8 cellular contexts compared by ENCODE assay signal in the genomic region with DNA sequence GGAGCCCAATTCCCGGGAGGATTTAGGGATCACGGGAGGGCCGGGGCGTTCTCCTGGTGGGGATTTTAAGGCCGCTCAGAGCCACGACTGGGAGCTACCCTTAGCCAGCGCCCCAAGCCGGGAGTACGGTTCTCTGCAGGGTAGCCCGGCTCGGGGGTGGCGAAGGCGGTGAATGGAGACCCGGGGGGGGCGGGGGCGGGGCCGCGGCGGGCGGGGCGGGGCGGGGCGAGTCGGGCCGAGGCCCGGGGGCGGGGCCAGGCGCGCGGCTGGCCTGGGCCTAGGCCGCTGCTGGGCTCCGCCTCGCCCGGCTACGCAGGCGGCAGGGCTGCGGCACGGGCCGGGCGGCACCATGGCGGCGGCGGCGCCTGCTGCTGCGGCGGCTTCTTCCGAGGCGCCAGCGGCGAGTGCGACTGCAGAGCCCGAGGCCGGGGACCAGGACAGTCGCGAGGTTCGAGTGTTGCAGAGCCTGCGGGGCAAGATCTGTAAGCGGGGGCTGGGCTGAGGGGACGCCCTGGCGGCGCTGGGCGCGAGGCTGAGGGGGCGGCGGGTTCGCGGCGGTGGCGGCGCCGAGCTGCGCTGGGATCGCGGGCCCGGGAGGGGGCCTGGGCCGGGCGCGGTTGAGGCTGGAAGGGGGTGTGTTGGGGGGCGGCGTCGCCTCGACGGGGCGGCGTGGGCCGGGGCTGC. TPM values are rescaled to one million over a fixed set of nuclear protein-coding genes. Genes with fewer than 3 reads are reported as not detected.
A peak's percentile ranks its signal among the peaks of the same experiment; 100 is the strongest.
DNase-seq lines count a peak whose midpoint lies in the region; TF ChIP-seq lines count a peak whose summit lies in the region.

A gene with protein sequence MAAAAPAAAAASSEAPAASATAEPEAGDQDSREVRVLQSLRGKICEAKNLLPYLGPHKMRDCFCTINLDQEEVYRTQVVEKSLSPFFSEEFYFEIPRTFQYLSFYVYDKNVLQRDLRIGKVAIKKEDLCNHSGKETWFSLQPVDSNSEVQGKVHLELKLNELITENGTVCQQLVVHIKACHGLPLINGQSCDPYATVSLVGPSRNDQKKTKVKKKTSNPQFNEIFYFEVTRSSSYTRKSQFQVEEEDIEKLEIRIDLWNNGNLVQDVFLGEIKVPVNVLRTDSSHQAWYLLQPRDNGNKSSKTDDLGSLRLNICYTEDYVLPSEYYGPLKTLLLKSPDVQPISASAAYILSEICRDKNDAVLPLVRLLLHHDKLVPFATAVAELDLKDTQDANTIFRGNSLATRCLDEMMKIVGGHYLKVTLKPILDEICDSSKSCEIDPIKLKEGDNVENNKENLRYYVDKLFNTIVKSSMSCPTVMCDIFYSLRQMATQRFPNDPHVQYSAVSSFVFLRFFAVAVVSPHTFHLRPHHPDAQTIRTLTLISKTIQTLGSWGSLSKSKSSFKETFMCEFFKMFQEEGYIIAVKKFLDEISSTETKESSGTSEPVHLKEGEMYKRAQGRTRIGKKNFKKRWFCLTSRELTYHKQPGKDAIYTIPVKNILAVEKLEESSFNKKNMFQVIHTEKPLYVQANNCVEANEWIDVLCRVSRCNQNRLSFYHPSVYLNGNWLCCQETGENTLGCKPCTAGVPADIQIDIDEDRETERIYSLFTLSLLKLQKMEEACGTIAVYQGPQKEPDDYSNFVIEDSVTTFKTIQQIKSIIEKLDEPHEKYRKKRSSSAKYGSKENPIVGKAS (plus strand): TSS at position 293 of the 684 bp plus-strand sequence. CDS start 57 bp downstream, at position 350.

- H3K4me1 ChIP-seq in GM23248 (ENCODE audit: insufficient read depth) (peaks cover 53% of the 10 kb centered on the region), stomach smooth muscle (ENCODE audit: control insufficient read depth, insufficient read depth, low read length) (peaks cover 5% of the 10 kb centered on the region)

- in situ Hi-C loops in GM23248 (cut with MboI) = no loop called here

- peak within 1 kb of the TSS; percentile 98 for H3K27ac ChIP-seq in GM23248
- H3K27ac ChIP-seq in stomach smooth muscle (ENCODE audit: low read length) = peak within 1 kb of the TSS; percentile 75

- peak within 1 kb of the TSS; percentile 43 for H3K27ac Mint-ChIP-seq in nephron progenitor cell

- peaks cover 44% of the 10 kb centered on the region for H3K79me2 ChIP-seq in GM23248 (ENCODE audit: insufficient read depth)

- no peaks in the 10 kb centered on the region for H3K9me2 ChIP-seq in GM23248 (ENCODE audit: insufficient read depth)

- H3K9me3 Mint-ChIP-seq in nephron progenitor cell = no peaks in the 10 kb centered on the region

- H3K9me3 ChIP-seq in GM23248 (ENCODE audit: low read depth) (no peaks in the 10 kb centered on the region), stomach smooth muscle (ENCODE audit: control insufficient read depth in 2 of 2, low read length in 2 of 2) (no peaks in the 10 kb centered on the region)

- peak within 1 kb of the TSS; percentile 95 for H3K9ac ChIP-seq in GM23248
- peak within 1 kb of the TSS; percentile 78 to 80 for H3K9ac ChIP-seq in stomach smooth muscle (ENCODE audit: low read length in 2 of 2)

- peaks cover 31% of the 10 kb centered on the region for H3K4me1 Mint-ChIP-seq in nephron progenitor cell

- peaks cover 42% of the 10 kb centered on the region for H3F3A ChIP-seq in GM23248 (ENCODE audit: insufficient read depth)

- 1% methylated on average over 54 to 72 of the region's 86 CpGs for WGBS in GM23248 (ENCODE audit: low coverage in 1 of 2, low lambda C conversion rate in 2 of 2, missing lambda C conversion rate in 2 of 2), 2 experiments

- H3K27me3 ChIP-seq in GM23248 (replicated peaks; ENCODE audit: insufficient read depth) (no peaks in the 10 kb centered on the region), stomach smooth muscle (ENCODE audit: control insufficient read depth in 1 of 2, insufficient read depth in 2 of 2, low read length in 2 of 2) (no peaks in the 10 kb centered on the region)

- H3K36me3 Mint-ChIP-seq in nephron progenitor cell (ENCODE audit: low read depth) = no peaks in the 10 kb centered on the region

- peaks cover 12% of the 10 kb centered on the region; the same call in 1 of the 2 replicates for H4K20me1 ChIP-seq in GM23248 (ENCODE audit: insufficient read depth)

- peak within 1 kb of the TSS; percentile 92 for H3K4me3 Mint-ChIP-seq in nephron progenitor cell

- TF ChIP-seq POLR2A in Raji (IDR thresholded peaks at IDR 0.05; ENCODE audit: insufficient read depth, low read depth, low read length) = peak; percentile 82

- H2AFZ ChIP-seq in GM23248 = peak within 1 kb of the TSS; percentile 77

- H3K4me2 ChIP-seq in GM23248 (ENCODE audit: unreplicated experiment) = peak within 1 kb of the TSS; percentile 87

- H3K36me3 ChIP-seq in GM23248 (ENCODE audit: low read depth) (no peaks in the 10 kb centered on the region), stomach smooth muscle (ENCODE audit: control insufficient read depth in 2 of 2, insufficient read depth in 2 of 2, low read length in 2 of 2) (no peaks in the 10 kb centered on the region)

- DNase-seq in EH (ENCODE audit: low read depth) (peak; percentile 82), GM23248 (peak; percentile 92), LNCaP clone FGC (ENCODE audit: low read depth) (no peak), activated gamma-delta T cell (lab: John Stamatoyannopoulos, UW) (peak; percentile 58), fibroblast of villous mesenchyme (ENCODE audit: low read depth) (peak; percentile 66), nephron progenitor cell (peak; percentile 76)

- H3K27me3 Mint-ChIP-seq in nephron progenitor cell (ENCODE audit: low read depth, poor library complexity) = peaks cover 11% of the 10 kb centered on the region

- no peak for TF ChIP-seq CTCF in LNCaP clone FGC (IDR thresholded peaks at IDR 0.05; ENCODE audit: control insufficient read depth, extremely low read depth, insufficient read depth)
- TF ChIP-seq CTCF in fibroblast of villous mesenchyme (IDR thresholded peaks at IDR 0.05; ENCODE audit: insufficient read depth, low read depth, low read length) = no peak
- TF ChIP-seq CTCF in nephron progenitor cell (IDR thresholded peaks at IDR 0.05) = no peak

- H3K4me3 ChIP-seq in GM23248 (peak within 1 kb of the TSS; percentile 87), LNCaP clone FGC (ENCODE audit: low read depth, low read length) (peak within 1 kb of the TSS; percentile 51), fibroblast of villous mesenchyme (ENCODE audit: low read depth, low read length) (peak within 1 kb of the TSS; percentile 74), stomach smooth muscle (ENCODE audit: low read length in 2 of 2) (peak within 1 kb of the TSS; percentile 67 to 80)

RNA-seq across cellular contexts. Expression of the gene that starts here (rescaled TPM):
- 18.8 and 21.0 TPM in 2 replicates for total RNA-seq in GM23248 (2014; rRNA removed; shearing (Covaris generic))
- 12.4 and 16.9 TPM in 2 replicates for polyA plus RNA-seq in GM23248 (2016; fragmentation: Nextera tagmentation; extraction: Ambion mirVana)
- total RNA-seq in fibroblast of villous mesenchyme = 11.3 and 18.1 TPM in 2 replicates
